In the genomic region with DNA sequence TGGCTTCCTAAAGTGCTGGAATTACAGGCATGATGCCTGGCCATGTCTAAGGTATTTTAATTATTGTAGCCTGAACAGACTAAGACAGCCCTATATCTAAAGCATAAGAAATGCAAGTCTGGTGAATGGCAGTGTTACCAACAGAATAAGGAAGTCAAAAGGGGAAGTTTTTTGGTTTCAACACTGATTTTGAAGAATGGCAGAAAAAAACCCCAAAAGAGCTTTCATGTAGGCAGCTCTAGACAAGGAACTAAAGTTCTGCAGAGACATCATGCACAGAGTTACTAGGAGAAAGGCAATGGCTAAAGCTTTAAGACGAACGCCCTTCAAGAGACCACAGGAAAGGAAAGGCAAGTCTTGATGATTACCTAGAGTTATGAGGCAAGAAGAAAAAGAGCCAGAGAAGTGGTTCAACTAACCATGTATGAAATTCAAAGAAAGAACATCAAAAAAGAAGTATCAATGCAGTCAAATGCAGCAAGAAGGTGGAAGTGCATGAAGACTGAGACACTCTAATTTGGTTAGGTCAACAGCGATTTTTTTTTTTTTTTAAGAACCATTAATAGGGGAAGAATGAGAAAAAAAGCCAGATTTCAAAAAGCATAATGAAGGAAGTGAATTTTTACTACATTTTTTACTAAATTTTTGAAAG, we compare ENCODE assay signal across 8 cellular contexts. TPM values are rescaled to one million over a fixed set of nuclear protein-coding genes. Genes with fewer than 3 reads are reported as not detected.
DNase-seq lines count a peak whose midpoint lies in the region; ATAC-seq and TF ChIP-seq lines count a peak whose summit lies in the region.

No MANE protein-coding gene starts in this region.

- no peaks in the 10 kb centered on the region for H3K9me3 ChIP-seq in CD8-positive, alpha-beta T cell (ENCODE audit: low read length)
- no peaks in the 10 kb centered on the region for H3K9me3 ChIP-seq in endodermal cell (ENCODE audit: control insufficient read depth, low read length)

- H3K27me3 ChIP-seq in CD8-positive, alpha-beta T cell (ENCODE audit: insufficient read depth, low read length) = no peaks in the 10 kb centered on the region
- H3K27me3 ChIP-seq in endodermal cell (ENCODE audit: control insufficient read depth, insufficient read depth, low read length, poor library complexity, severe bottlenecking) = no peaks in the 10 kb centered on the region

- H3K27me3 Mint-ChIP-seq in CD8-positive, alpha-beta T cell (ENCODE audit: low read depth) = no peaks in the 10 kb centered on the region
- H3K27me3 Mint-ChIP-seq in activated naive CD8-positive, alpha-beta T cell treated with anti-CD3 and anti-CD28 coated beads, Interleukin-2, amount 10 ng/mL, durations not matched to agents 7 days and 5 days = no peaks in the 10 kb centered on the region
- H3K27me3 Mint-ChIP-seq in mesothelial cell of epicardium (ENCODE audit: low read depth) (no peaks in the 10 kb centered on the region), endodermal cell (ENCODE audit: insufficient read depth) (no peaks in the 10 kb centered on the region)

- H3K4me3 ChIP-seq in CD8-positive, alpha-beta T cell (ENCODE audit: low read depth, low read length) = no peak overlapping the region
- H3K4me3 ChIP-seq in endodermal cell (ENCODE audit: low read length) = no peak overlapping the region
- H3K4me3 ChIP-seq in coronary artery = no peak overlapping the region

- peaks cover 42% of the 10 kb centered on the region for H3K4me1 Mint-ChIP-seq in CD8-positive, alpha-beta T cell (ENCODE audit: low read depth)
- peaks cover 37% of the 10 kb centered on the region for H3K4me1 Mint-ChIP-seq in activated naive CD8-positive, alpha-beta T cell treated with anti-CD3 and anti-CD28 coated beads, Interleukin-2, amount 10 ng/mL, durations not matched to agents 7 days and 5 days
- H3K4me1 Mint-ChIP-seq in mesothelial cell of epicardium (peaks cover 7% of the 10 kb centered on the region), endodermal cell (no peaks in the 10 kb centered on the region)

- no peak for DNase-seq in CD8-positive, alpha-beta T cell
- no peak for DNase-seq in activated naive CD8-positive, alpha-beta T cell treated with anti-CD3 and anti-CD28 coated beads, Interleukin-2, amount 10 ng/mL, durations not matched to agents 7 days and 5 days
- DNase-seq in mesothelial cell of epicardium (ENCODE audit: low spot score in 2 of 2, unreplicated experiment in 2 of 2) (no peak), endodermal cell (no peak), coronary artery (ENCODE audit: low spot score) (no peak), NCI-H128 (lab: John Stamatoyannopoulos, UW; ENCODE audit: unreplicated experiment) (no peak)

- TF ChIP-seq CTCF in CD8-positive, alpha-beta T cell (IDR thresholded peaks at IDR 0.05) = no peak
- no peak for TF ChIP-seq CTCF in mesothelial cell of epicardium (IDR thresholded peaks at IDR 0.05; ENCODE audit: unreplicated experiment)
- no peak for TF ChIP-seq CTCF in endodermal cell (conservative IDR thresholded peaks at IDR 0.05)
- no peak for TF ChIP-seq CTCF in coronary artery (IDR thresholded peaks at IDR 0.05)

- peak; percentile 61 for ATAC-seq in CD8-positive, alpha-beta T cell
- ATAC-seq in GM19455 (IDR thresholded peaks at IDR 0.05; ENCODE audit: unreplicated experiment) = peak; percentile 81
- peak; percentile 89 for ATAC-seq in HG03439 (IDR thresholded peaks at IDR 0.05; ENCODE audit: unreplicated experiment)
- ATAC-seq in activated naive CD8-positive, alpha-beta T cell treated with anti-CD3 and anti-CD28 coated beads, Interleukin-2, amount 10 ng/mL, durations not matched to agents 7 days and 5 days (ENCODE audit: low read depth) = peak; percentile 94

- H3K4me3 Mint-ChIP-seq in CD8-positive, alpha-beta T cell = peak overlapping the region; percentile 26
- peak overlapping the region; percentile 65 for H3K4me3 Mint-ChIP-seq in activated naive CD8-positive, alpha-beta T cell treated with anti-CD3 and anti-CD28 coated beads, Interleukin-2, amount 10 ng/mL, durations not matched to agents 7 days and 5 days
- no peak overlapping the region for H3K4me3 Mint-ChIP-seq in mesothelial cell of epicardium
- no peak overlapping the region for H3K4me3 Mint-ChIP-seq in endodermal cell

- H3K27ac Mint-ChIP-seq in CD8-positive, alpha-beta T cell = peak overlapping the region; percentile 23
- peak overlapping the region; percentile 82 for H3K27ac Mint-ChIP-seq in activated naive CD8-positive, alpha-beta T cell treated with anti-CD3 and anti-CD28 coated beads, Interleukin-2, amount 10 ng/mL, durations not matched to agents 7 days and 5 days
- H3K27ac Mint-ChIP-seq in mesothelial cell of epicardium (no peak overlapping the region), endodermal cell (no peak overlapping the region)

- CTCF ChIA-PET in CD8-positive, alpha-beta T cell (lab: Charles Lee) = interaction anchor here (1.0 kb wide), 2 partner anchors 21 to 35 kb away, joined by 3 to 4 read pairs; no protein-coding TSS in a partner anchor

- no peak overlapping the region for H3K27ac ChIP-seq in CD8-positive, alpha-beta T cell (ENCODE audit: low read depth, low read length)
- H3K27ac ChIP-seq in endodermal cell (ENCODE audit: low read depth, low read length) (no peak overlapping the region), coronary artery (no peak overlapping the region)

- H3K9me3 Mint-ChIP-seq in CD8-positive, alpha-beta T cell = no peaks in the 10 kb centered on the region
- no peaks in the 10 kb centered on the region for H3K9me3 Mint-ChIP-seq in activated naive CD8-positive, alpha-beta T cell treated with anti-CD3 and anti-CD28 coated beads, Interleukin-2, amount 10 ng/mL, durations not matched to agents 7 days and 5 days
- H3K9me3 Mint-ChIP-seq in mesothelial cell of epicardium (no peaks in the 10 kb centered on the region), endodermal cell (no peaks in the 10 kb centered on the region)

- intact Hi-C loops in CD8-positive, alpha-beta T cell (cut with DNase I, micrococcal nuclease) = no loop called here

- WGBS in endodermal cell (ENCODE audit: insufficient coverage in 1 of 2, insufficient read length in 1 of 2), 2 experiments = 94 to 96% methylated on average over 3 of the region's 3 CpGs

- no peaks in the 10 kb centered on the region for H3K36me3 ChIP-seq in CD8-positive, alpha-beta T cell (ENCODE audit: insufficient read depth, low read length)
- no peaks in the 10 kb centered on the region for H3K36me3 ChIP-seq in endodermal cell (ENCODE audit: control insufficient read depth, insufficient read depth, low read length)

- POLR2A ChIA-PET in CD8-positive, alpha-beta T cell (lab: Charles Lee) = interaction anchor here (1.2 kb wide), 1 partner anchor 69 kb away, joined by 3 read pairs; no protein-coding TSS in a partner anchor
- POLR2A ChIA-PET in activated naive CD8-positive, alpha-beta T cell treated with anti-CD3 and anti-CD28 coated beads, Interleukin-2, amount 10 ng/mL, durations not matched to agents 7 days and 5 days (lab: Charles Lee) = interaction anchor here (0.8 to 2.2 kb wide), 4 partner anchors 13 to 105 kb away, joined by 3 to 12 read pairs (median 4); partner anchors contain the start of gene DGLUCY

- H3K9ac ChIP-seq in endodermal cell (ENCODE audit: extremely low read depth, low read length, poor library complexity, severe bottlenecking) = no peak overlapping the region

- H3K4me1 ChIP-seq in CD8-positive, alpha-beta T cell (ENCODE audit: insufficient read depth, low read length) = peaks cover 30% of the 10 kb centered on the region
- no peaks in the 10 kb centered on the region for H3K4me1 ChIP-seq in endodermal cell (ENCODE audit: control insufficient read depth, insufficient read depth, low read length)

- H3K36me3 Mint-ChIP-seq in CD8-positive, alpha-beta T cell = no peaks in the 10 kb centered on the region
- H3K36me3 Mint-ChIP-seq in activated naive CD8-positive, alpha-beta T cell treated with anti-CD3 and anti-CD28 coated beads, Interleukin-2, amount 10 ng/mL, durations not matched to agents 7 days and 5 days = peaks cover 26% of the 10 kb centered on the region
- H3K36me3 Mint-ChIP-seq in mesothelial cell of epicardium (no peaks in the 10 kb centered on the region), endodermal cell (ENCODE audit: low read depth) (no peaks in the 10 kb centered on the region)

RNA-seq across cellular contexts. Expression of gene RPS6KA5, which starts 50.8 kb away (rescaled TPM):
- 10 to 100 TPM; 17.7 to 18.3 TPM for total RNA-seq in CD8-positive, alpha-beta T cell
- 10 to 100 TPM; 45.3 to 48.1 TPM for total RNA-seq in activated naive CD8-positive, alpha-beta T cell treated with anti-CD3 and anti-CD28 coated beads, Interleukin-2, amount 10 ng/mL, durations not matched to agents 7 days and 5 days
- total RNA-seq in mesothelial cell of epicardium = 11.0 to 12.8 TPM (median 11.8 TPM) in 3 replicates
- total RNA-seq in endodermal cell = 1 to 10 TPM; 3.3 to 5.1 TPM
- 4.6 TPM for polyA plus RNA-seq in endodermal cell (2013, experiment 1 of 2)
- polyA plus RNA-seq in endodermal cell (2013, experiment 2 of 2) = 3.6 TPM

Comparison
In these comparisons a context has a peak if more than half of its experiments do, and no peak if none do; other contexts are left out.
1. H3K27ac Mint-ChIP-seq: peak in CD8-positive, alpha-beta T cell (single experiment) and activated naive CD8-positive, alpha-beta T cell treated with anti-CD3 and anti-CD28 coated beads, Interleukin-2, amount 10 ng/mL, durations not matched to agents 7 days and 5 days (single experiment); none in mesothelial cell of epicardium (single experiment) and endodermal cell (single experiment).
2. H3K4me3 Mint-ChIP-seq: peak in CD8-positive, alpha-beta T cell (single experiment) and activated naive CD8-positive, alpha-beta T cell treated with anti-CD3 and anti-CD28 coated beads, Interleukin-2, amount 10 ng/mL, durations not matched to agents 7 days and 5 days (single experiment); none in mesothelial cell of epicardium (single experiment) and endodermal cell (single experiment).
3. Peak in every context shown above with its lines, with median percentiles within 50 percentile points of each other: ATAC-seq.